In genomic region chr19:1037553-1038115, GRCh38 we compare ENCODE assay signal across 11 cellular contexts. TPM values are rescaled to one million over a fixed set of nuclear protein-coding genes. Genes with fewer than 3 reads are reported as not detected.
DNase-seq lines count a peak whose midpoint lies in the region; ATAC-seq and TF ChIP-seq lines count a peak whose summit lies in the region.
"Had no signal": no experiment of that assay in that cellular context is flagged by ENCODE, and none has a peak within 500 bp of the region (broad histone marks: within the 10 kb centered on the region; RNA-seq: fewer than 3 reads in every experiment).

No MANE protein-coding gene starts in this region.

- H3K4me1 ChIP-seq in right atrium auricular region = peaks cover 0 to 30% of the 10 kb centered on the region in 2 donors
- peaks cover 5 to 24% (median 16%) of the 10 kb centered on the region in 4 donors for H3K4me1 ChIP-seq in liver (ENCODE audit: control insufficient read depth in 4 of 4, insufficient read depth in 4 of 4, low read length in 3 of 4)
- H3K4me1 ChIP-seq in urinary bladder (ENCODE audit: insufficient read depth) = no peaks in the 10 kb centered on the region

- peaks cover 25% of the 10 kb centered on the region for H3K36me3 ChIP-seq in right atrium auricular region
- H3K36me3 ChIP-seq in liver (ENCODE audit: control insufficient read depth in 4 of 4, insufficient read depth in 3 of 4, low read depth in 1 of 4, low read length in 3 of 4) = peaks cover 0 to 3% (median 1%) of the 10 kb centered on the region in 4 donors
- H3K36me3 ChIP-seq in urinary bladder (ENCODE audit: insufficient read depth) = no peaks in the 10 kb centered on the region
- H3K36me3 ChIP-seq: uterus had no signal

- 83% methylated on average over 23 of the region's 23 CpGs for WGBS in liver
- WGBS in urinary bladder = 74% methylated on average over 23 of the region's 23 CpGs

- DNase-seq in left cardiac atrium (peak; percentile 17), right atrium auricular region (ENCODE audit: low spot score) (no peak), T-helper 17 cell (peak in 1 of 3 donors; percentile 12), NCI-H1930 (lab: John Stamatoyannopoulos, UW) (no peak), iPS-NIHi11 (ENCODE audit: low spot score) (no peak)
- DNase-seq: uterus had no signal

- no peaks in the 10 kb centered on the region for H3K27me3 Mint-ChIP-seq in T-helper 17 cell

- TF ChIP-seq CTCF in right atrium auricular region (IDR thresholded peaks at IDR 0.05) (no peak), liver (IDR thresholded peaks at IDR 0.05; ENCODE audit: low read depth, low read length, missing input control) (no peak)

- peaks cover 7% of the 10 kb centered on the region for H3K36me3 Mint-ChIP-seq in T-helper 17 cell (ENCODE audit: low read depth)

- TF ChIP-seq RAD21 in liver (IDR thresholded peaks at IDR 0.05) = no peak

- intact Hi-C loops in left cardiac atrium (cut with DNase I) = no loop called here

- H3K4me1 Mint-ChIP-seq in T-helper 17 cell = peaks cover 32% of the 10 kb centered on the region

- H3K27ac Mint-ChIP-seq in T-helper 17 cell = peak overlapping the region; percentile 97

- H3K27ac ChIP-seq in right atrium auricular region (no peak overlapping the region), liver (ENCODE audit: low read depth in 1 of 2, low read length in 2 of 2) (peak overlapping the region; percentile 19 to 69), urinary bladder (ENCODE audit: low read depth) (peak overlapping the region; percentile 46)
- H3K27ac ChIP-seq: uterus had no signal

- peak overlapping the region; percentile 97 for H3K4me3 Mint-ChIP-seq in T-helper 17 cell

- H3K9ac ChIP-seq in liver (ENCODE audit: low read depth in 1 of 2, low read length in 2 of 2) = no peak overlapping the region

- H3K27me3 ChIP-seq in right atrium auricular region = no peaks in the 10 kb centered on the region
- no peaks in the 10 kb centered on the region for H3K27me3 ChIP-seq in liver (ENCODE audit: control insufficient read depth in 4 of 4, insufficient read depth in 4 of 4, low read length in 3 of 4)
- H3K27me3 ChIP-seq: dorsolateral prefrontal cortex had no signal

- ATAC-seq in left cardiac atrium (no peak), T-helper 17 cell (no peak), GM19397 (IDR thresholded peaks at IDR 0.05; ENCODE audit: unreplicated experiment) (no peak)

- H3K9me3 ChIP-seq in right atrium auricular region (no peaks in the 10 kb centered on the region), T-helper 17 cell (ENCODE audit: control insufficient read depth, low read length, poor library complexity, severe bottlenecking) (no peaks in the 10 kb centered on the region), liver (ENCODE audit: control insufficient read depth in 4 of 4, low read length in 3 of 4) (no peaks in the 10 kb centered on the region)
- H3K9me3 ChIP-seq: uterus had no signal

- no peak overlapping the region for H3K4me3 ChIP-seq in right atrium auricular region
- no peak overlapping the region for H3K4me3 ChIP-seq in liver (ENCODE audit: low read depth in 1 of 3, low read length in 3 of 3)
- no peak overlapping the region for H3K4me3 ChIP-seq in urinary bladder (ENCODE audit: low read depth, low read length)
- H3K4me3 ChIP-seq: uterus had no signal

TF ChIP-seq in liver, 16 proteins besides CTCF, POLR2A, EP300 and RAD21:
- no peak for TF ChIP-seq HNF4G (IDR thresholded peaks at IDR 0.05)
- no peak for TF ChIP-seq ATF3 (IDR thresholded peaks at IDR 0.05)
- no peak for TF ChIP-seq ZBTB33 (IDR thresholded peaks at IDR 0.05)
- TF ChIP-seq SP1 (IDR thresholded peaks at IDR 0.05) = no peak
- TF ChIP-seq HNF4A (conservative IDR thresholded peaks at IDR 0.05) = no peak
- no peak for TF ChIP-seq JUND (IDR thresholded peaks at IDR 0.05)
- no peak for TF ChIP-seq FOXA2 (IDR thresholded peaks at IDR 0.05)
- no peak for TF ChIP-seq MAX (IDR thresholded peaks at IDR 0.05)
- no peak for TF ChIP-seq RXRA (IDR thresholded peaks at IDR 0.05)
- no peak for TF ChIP-seq TAF1 (conservative IDR thresholded peaks at IDR 0.05)
- no peak for TF ChIP-seq YY1 (IDR thresholded peaks at IDR 0.05)
- TF ChIP-seq GABPA (IDR thresholded peaks at IDR 0.05 in 1 of 2, conservative IDR thresholded peaks at IDR 0.05 in 1 of 2) = no peak
- no peak for TF ChIP-seq NR2F2 (IDR thresholded peaks at IDR 0.05)
- TF ChIP-seq EGR1 (IDR thresholded peaks at IDR 0.05; ENCODE audit: low read depth in 2 of 2) = no peak
- TF ChIP-seq FOXA1 (IDR thresholded peaks at IDR 0.05) = no peak
- TF ChIP-seq REST (IDR thresholded peaks at IDR 0.05) = no peak
TF ChIP-seq in liver: peak in this region for 0.

RNA-seq across cellular contexts. Expression of gene ABCA7, which starts 2.3 kb away (rescaled TPM):
- total RNA-seq in left cardiac atrium (10 to 100 TPM in 1 of 2 donors, 1 to 10 TPM in 1; 7.7 to 10.0 TPM), right atrium auricular region (1 to 10 TPM; 4.8 to 5.9 TPM), T-helper 17 cell (100 to 1,000 TPM; 107 to 112 TPM), liver (10 to 100 TPM in 1 of 2 donors, 1 to 10 TPM in 1; 5.3 to 60.9 TPM), urinary bladder (1.9 TPM)
- polyA plus RNA-seq in liver (1 to 10 TPM; 3.0 to 4.4 TPM), urinary bladder (5.9 TPM)

RNA-seq across cellular contexts. Expression of gene CNN2, which starts 11.2 kb away (rescaled TPM):
- total RNA-seq in left cardiac atrium = 10 to 100 TPM; 74.4 to 83.8 TPM
- 10 to 100 TPM; 47.8 to 48.5 TPM for total RNA-seq in right atrium auricular region
- 100 to 1,000 TPM; 263 to 301 TPM for total RNA-seq in T-helper 17 cell
- 10 to 100 TPM; 31.0 to 38.4 TPM for total RNA-seq in liver
- 10 to 100 TPM; 10.1 to 22.6 TPM for polyA plus RNA-seq in liver
- total RNA-seq in urinary bladder = 73.3 TPM
- 97.1 TPM for polyA plus RNA-seq in urinary bladder

RNA-seq across cellular contexts. Expression of gene RNU6-2, which starts 16.3 kb away (rescaled TPM):
- total RNA-seq in left cardiac atrium = not detected
- total RNA-seq in right atrium auricular region = not detected
- total RNA-seq in T-helper 17 cell = not detected
- not detected for total RNA-seq in liver
- polyA plus RNA-seq in liver = not detected
- not detected for total RNA-seq in urinary bladder
- polyA plus RNA-seq in urinary bladder = not detected
- total RNA-seq: dorsolateral prefrontal cortex, RPMI7951, uterus had no signal

RNA-seq across cellular contexts. Expression of gene TMEM259, which starts 16.7 kb away (rescaled TPM):
- 100 to 1,000 TPM; 110 to 144 TPM for total RNA-seq in left cardiac atrium
- 100 to 1,000 TPM; 129 to 170 TPM for total RNA-seq in right atrium auricular region
- total RNA-seq in T-helper 17 cell = 100 to 1,000 TPM; 270 to 318 TPM
- total RNA-seq in liver = 10 to 100 TPM; 34.3 to 80.3 TPM
- polyA plus RNA-seq in liver = 10 to 100 TPM; 29.7 to 99.3 TPM
- 34.5 TPM for total RNA-seq in urinary bladder
- polyA plus RNA-seq in urinary bladder = 159 TPM

RNA-seq across cellular contexts. Expression of gene ARHGAP45, which starts 29.3 kb away (rescaled TPM):
- total RNA-seq in left cardiac atrium (10 to 100 TPM; 10.6 to 12.6 TPM), right atrium auricular region (10 to 100 TPM in 1 of 2 donors, 1 to 10 TPM in 1; 5.2 to 12.8 TPM), T-helper 17 cell (100 to 1,000 TPM; 603 to 646 TPM), liver (10 to 100 TPM; 13.6 to 27.5 TPM), urinary bladder (5.7 TPM)
- polyA plus RNA-seq in liver (1 to 10 TPM; 3.3 to 5.8 TPM), urinary bladder (12.0 TPM)

Comparison
In these comparisons a context has a peak if more than half of its experiments do, and no peak if none do; other contexts are left out.
1. H3K27ac ChIP-seq: peak in liver (2 of 2) and urinary bladder (single experiment); none in right atrium auricular region (0 of 2).